Comparison of ENCODE assay signal across 14 cellular contexts in the genomic region with DNA sequence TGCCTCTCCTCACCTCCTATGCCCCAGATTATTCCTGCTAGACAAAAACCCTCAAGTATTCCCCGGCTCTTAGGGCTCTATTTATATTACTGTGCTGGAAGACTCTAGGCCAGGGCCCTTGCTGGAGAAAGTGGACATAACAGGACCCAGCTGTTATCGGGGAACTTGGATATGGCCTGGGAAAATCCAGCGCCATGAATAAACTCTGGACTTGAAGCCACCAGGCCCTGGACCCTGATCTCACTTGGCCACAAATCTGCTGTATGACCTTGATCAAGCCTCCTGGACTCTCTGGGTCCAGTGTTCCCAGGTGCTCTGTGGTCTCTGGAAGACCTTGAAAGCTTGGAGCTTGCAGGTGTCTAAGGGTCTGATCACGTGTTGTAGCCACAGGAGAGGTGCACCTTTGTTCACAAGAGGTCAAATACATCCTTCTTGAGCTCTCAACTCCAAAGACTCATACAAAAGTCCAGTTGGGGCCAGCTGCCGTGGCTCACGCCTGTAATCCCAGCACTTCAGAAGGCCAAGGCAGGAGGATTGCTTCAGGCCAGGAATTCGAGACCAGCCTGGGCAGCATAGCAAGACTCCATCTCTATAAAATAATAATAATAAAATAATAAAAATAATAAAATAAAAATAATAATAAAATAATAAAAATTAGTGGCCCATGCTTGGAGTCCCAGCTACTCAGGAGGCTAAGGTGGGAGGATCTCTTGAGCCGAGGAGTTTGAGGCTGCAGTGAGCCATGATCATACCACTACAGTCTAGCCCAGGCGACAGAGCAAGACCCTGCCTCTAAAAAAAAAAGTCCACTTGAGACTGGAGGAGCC. TPM values are rescaled to one million over a fixed set of nuclear protein-coding genes. Genes with fewer than 3 reads are reported as not detected.
DNase-seq lines count a peak whose midpoint lies in the region; ATAC-seq and TF ChIP-seq lines count a peak whose summit lies in the region.
"Had no signal": no experiment of that assay in that cellular context is flagged by ENCODE, and none has a peak within 500 bp of the region (broad histone marks: within the 10 kb centered on the region; RNA-seq: fewer than 3 reads in every experiment).

No MANE protein-coding gene starts in this region.

- H3K23ac ChIP-seq in neuronal stem cell (ENCODE audit: low read depth, low read length, poor library complexity) = no peak overlapping the region

- H3K14ac ChIP-seq in neuronal stem cell (ENCODE audit: low read length) = no peak overlapping the region

- no peak overlapping the region for H2BK5ac ChIP-seq in neuronal stem cell (ENCODE audit: low read length)

- H3K27ac ChIP-seq in right cardiac atrium (ENCODE audit: low read length) (peak overlapping the region; percentile 19), neuronal stem cell (replicated peaks; ENCODE audit: low read length) (no peak overlapping the region), tibial artery (peak overlapping the region; percentile 69)
- H3K27ac ChIP-seq: psoas muscle had no signal

- peak overlapping the region; percentile 30 for H2AFZ ChIP-seq in neuronal stem cell (ENCODE audit: low read length)

- 67% methylated on average over 9 of the region's 9 CpGs for WGBS in right cardiac atrium
- WGBS in neuronal stem cell (ENCODE audit: extremely low coverage in 2 of 2, insufficient read length in 2 of 2, insufficient replicate concordance in 1 of 2), 2 donors = no CpG with 5 or more reads among the region's 9 CpGs

- no peak overlapping the region for H3K4me2 ChIP-seq in neuronal stem cell (ENCODE audit: insufficient read depth, low read length, poor library complexity, severe bottlenecking)

- no peak overlapping the region for H3K9ac ChIP-seq in neuronal stem cell (ENCODE audit: low read depth, low read length, poor library complexity)

- no peak overlapping the region for H2BK15ac ChIP-seq in neuronal stem cell (ENCODE audit: low read length)

- H3K79me1 ChIP-seq in neuronal stem cell (ENCODE audit: low read depth, low read length) = no peaks in the 10 kb centered on the region

- peaks cover 16% of the 10 kb centered on the region for H3K36me3 Mint-ChIP-seq in chondrocyte (ENCODE audit: low read depth)
- H3K36me3 Mint-ChIP-seq: memory B cell had no signal

- H3K4me3 ChIP-seq in right cardiac atrium (ENCODE audit: low read length) (no peak overlapping the region), neuronal stem cell (ENCODE audit: low read length in 2 of 2) (no peak overlapping the region), tibial artery (no peak overlapping the region)
- H3K4me3 ChIP-seq: psoas muscle had no signal

- ATAC-seq in right cardiac atrium = peak; percentile 3 to 16
- ATAC-seq in GM18502 (IDR thresholded peaks at IDR 0.05; ENCODE audit: poor library complexity, unreplicated experiment) = no peak
- ATAC-seq in GM18907 (IDR thresholded peaks at IDR 0.05; ENCODE audit: unreplicated experiment) = no peak
- ATAC-seq: psoas muscle had no signal

- H4K8ac ChIP-seq in neuronal stem cell (ENCODE audit: low read depth, low read length) = no peak overlapping the region

- no peak overlapping the region for H2AK5ac ChIP-seq in neuronal stem cell (ENCODE audit: low read depth, low read length)

- TF ChIP-seq CTCF in chondrocyte (IDR thresholded peaks at IDR 0.05) (no peak), tibial artery (IDR thresholded peaks at IDR 0.05) (no peak)

- H3K27me3 Mint-ChIP-seq in chondrocyte (ENCODE audit: low read depth) = no peaks in the 10 kb centered on the region

- no peaks in the 10 kb centered on the region for H3K27me3 ChIP-seq in right cardiac atrium (ENCODE audit: control insufficient read depth, insufficient read depth)
- H3K27me3 ChIP-seq in neuronal stem cell (ENCODE audit: control insufficient read depth in 3 of 3, insufficient read depth in 3 of 3, low read depth in 1 of 3, low read length in 3 of 3) = no peaks in the 10 kb centered on the region
- no peaks in the 10 kb centered on the region for H3K27me3 ChIP-seq in tibial artery

- no peak overlapping the region for H4K91ac ChIP-seq in neuronal stem cell (ENCODE audit: low read depth, low read length, poor library complexity)

- H3K9me3 Mint-ChIP-seq in chondrocyte (ENCODE audit: low read depth) = no peaks in the 10 kb centered on the region
- H3K9me3 Mint-ChIP-seq: memory B cell had no signal

- intact Hi-C loops in right cardiac atrium (cut with DNase I) (no loop called here), tibial artery (cut with DNase I; ENCODE audit: low total_unique reads) (no loop called here)

- H3K4ac ChIP-seq in neuronal stem cell (ENCODE audit: low read length) = no peak overlapping the region

- H3K27ac Mint-ChIP-seq in chondrocyte (ENCODE audit: unreplicated experiment) = peak overlapping the region; percentile 96
- H3K27ac Mint-ChIP-seq: memory B cell had no signal

- H2BK12ac ChIP-seq in neuronal stem cell (ENCODE audit: low read length) = no peak overlapping the region

- peak overlapping the region; percentile 29 for H3K4me3 Mint-ChIP-seq in chondrocyte (ENCODE audit: unreplicated experiment)
- H3K4me3 Mint-ChIP-seq: memory B cell had no signal

- H3K18ac ChIP-seq in neuronal stem cell (ENCODE audit: low read length) = no peak overlapping the region

- DNase-seq in chondrocyte (ENCODE audit: low spot score) (peak; percentile 18), right cardiac atrium (no peak), neuronal stem cell (ENCODE audit: low spot score) (no peak), tibial artery (no peak), midbrain (lab: John Stamatoyannopoulos, UW) (no peak)
- DNase-seq: activated gamma-delta T cell, DMS153, NCI-H2029, NCI-H524, psoas muscle, trophoblast cell had no signal

- H3K4me1 Mint-ChIP-seq in chondrocyte (ENCODE audit: low read depth) = peaks cover 57% of the 10 kb centered on the region
- H3K4me1 Mint-ChIP-seq: memory B cell had no signal

- no peak overlapping the region for H2BK120ac ChIP-seq in neuronal stem cell (ENCODE audit: low read depth, low read length)

- H3K36me3 ChIP-seq in neuronal stem cell (replicated peaks in 1 of 2; ENCODE audit: control insufficient read depth in 2 of 2, insufficient read depth in 2 of 2, low read length in 2 of 2) (peaks cover 5 to 9% of the 10 kb centered on the region in 2 donors), tibial artery (no peaks in the 10 kb centered on the region)

- H3K9me3 ChIP-seq in right cardiac atrium (ENCODE audit: control insufficient read depth, low read length) = no peaks in the 10 kb centered on the region
- H3K9me3 ChIP-seq in neuronal stem cell (replicated peaks in 1 of 2; ENCODE audit: control insufficient read depth in 2 of 2, insufficient read depth in 1 of 2, low read depth in 1 of 2, low read length in 2 of 2) = no peaks in the 10 kb centered on the region
- no peaks in the 10 kb centered on the region for H3K9me3 ChIP-seq in tibial artery
- H3K9me3 ChIP-seq: psoas muscle had no signal

- H3K4me1 ChIP-seq in right cardiac atrium (ENCODE audit: control insufficient read depth, insufficient read depth, low read length) (peaks cover 20% of the 10 kb centered on the region), neuronal stem cell (ENCODE audit: control insufficient read depth in 2 of 2, insufficient read depth in 1 of 2, low read depth in 1 of 2, low read length in 2 of 2) (peaks cover 12 to 15% of the 10 kb centered on the region in 2 donors), tibial artery (peaks cover 3 to 73% (median 54%) of the 10 kb centered on the region in 4 donors)

RNA-seq across cellular contexts. Expression of gene COL27A1, which starts 26.5 kb away (rescaled TPM):
- total RNA-seq in chondrocyte = 45.9 to 52.9 TPM (median 48.5 TPM) in 3 replicates
- total RNA-seq in right cardiac atrium = 1 to 10 TPM; 2.6 to 8.4 (median 7.1) TPM
- polyA plus RNA-seq in right cardiac atrium = 10.3 TPM
- 11.1 TPM for polyA plus RNA-seq in neuronal stem cell (2013, experiment 1 of 2)
- 11.1 TPM for polyA plus RNA-seq in neuronal stem cell (2013, experiment 2 of 2)

Comparison
In these comparisons a context has a peak if more than half of its experiments do, and no peak if none do; other contexts are left out.
1. ATAC-seq: peak in right cardiac atrium (2 of 2); none in GM18502 (single experiment) and GM18907 (single experiment).